In the genomic region with DNA sequence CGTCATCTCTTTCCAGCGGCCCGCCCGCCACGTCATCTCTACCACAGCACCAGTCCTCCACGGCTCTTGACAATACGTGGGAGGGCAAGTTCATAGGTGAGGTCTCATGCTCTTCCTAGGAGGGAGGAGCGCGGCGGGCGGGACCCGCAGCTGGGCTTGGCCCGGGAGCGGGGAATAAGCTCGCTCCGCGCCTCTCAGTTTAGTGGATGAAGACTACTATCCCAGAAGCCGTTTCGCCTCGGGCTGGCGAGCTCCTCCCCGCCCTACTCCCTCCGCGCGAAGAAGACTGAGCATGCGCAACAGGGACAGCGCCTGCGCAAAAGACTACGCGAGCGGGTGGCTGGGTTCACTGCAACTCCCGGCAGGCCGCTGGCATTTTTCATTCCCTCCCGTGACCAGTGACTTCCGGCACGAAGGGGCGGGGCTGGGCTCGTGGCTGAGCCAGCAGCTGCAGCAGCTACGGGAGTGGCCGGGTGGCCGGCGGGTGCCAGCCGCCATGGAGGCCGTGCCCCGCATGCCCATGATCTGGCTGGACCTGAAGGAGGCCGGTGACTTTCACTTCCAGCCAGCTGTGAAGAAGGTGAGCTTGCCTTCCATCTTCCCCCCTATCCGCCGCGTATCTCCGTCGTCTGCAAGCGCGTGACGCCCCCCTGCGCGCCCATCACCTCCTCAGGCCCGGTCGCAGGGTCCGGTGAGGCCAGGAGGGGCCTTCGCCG, we compare ENCODE assay signal across 8 cellular contexts. TPM values are rescaled to one million over a fixed set of nuclear protein-coding genes. Genes with fewer than 3 reads are reported as not detected.
DNase-seq lines count a peak whose midpoint lies in the region; ATAC-seq and TF ChIP-seq lines count a peak whose summit lies in the region.

A gene with protein sequence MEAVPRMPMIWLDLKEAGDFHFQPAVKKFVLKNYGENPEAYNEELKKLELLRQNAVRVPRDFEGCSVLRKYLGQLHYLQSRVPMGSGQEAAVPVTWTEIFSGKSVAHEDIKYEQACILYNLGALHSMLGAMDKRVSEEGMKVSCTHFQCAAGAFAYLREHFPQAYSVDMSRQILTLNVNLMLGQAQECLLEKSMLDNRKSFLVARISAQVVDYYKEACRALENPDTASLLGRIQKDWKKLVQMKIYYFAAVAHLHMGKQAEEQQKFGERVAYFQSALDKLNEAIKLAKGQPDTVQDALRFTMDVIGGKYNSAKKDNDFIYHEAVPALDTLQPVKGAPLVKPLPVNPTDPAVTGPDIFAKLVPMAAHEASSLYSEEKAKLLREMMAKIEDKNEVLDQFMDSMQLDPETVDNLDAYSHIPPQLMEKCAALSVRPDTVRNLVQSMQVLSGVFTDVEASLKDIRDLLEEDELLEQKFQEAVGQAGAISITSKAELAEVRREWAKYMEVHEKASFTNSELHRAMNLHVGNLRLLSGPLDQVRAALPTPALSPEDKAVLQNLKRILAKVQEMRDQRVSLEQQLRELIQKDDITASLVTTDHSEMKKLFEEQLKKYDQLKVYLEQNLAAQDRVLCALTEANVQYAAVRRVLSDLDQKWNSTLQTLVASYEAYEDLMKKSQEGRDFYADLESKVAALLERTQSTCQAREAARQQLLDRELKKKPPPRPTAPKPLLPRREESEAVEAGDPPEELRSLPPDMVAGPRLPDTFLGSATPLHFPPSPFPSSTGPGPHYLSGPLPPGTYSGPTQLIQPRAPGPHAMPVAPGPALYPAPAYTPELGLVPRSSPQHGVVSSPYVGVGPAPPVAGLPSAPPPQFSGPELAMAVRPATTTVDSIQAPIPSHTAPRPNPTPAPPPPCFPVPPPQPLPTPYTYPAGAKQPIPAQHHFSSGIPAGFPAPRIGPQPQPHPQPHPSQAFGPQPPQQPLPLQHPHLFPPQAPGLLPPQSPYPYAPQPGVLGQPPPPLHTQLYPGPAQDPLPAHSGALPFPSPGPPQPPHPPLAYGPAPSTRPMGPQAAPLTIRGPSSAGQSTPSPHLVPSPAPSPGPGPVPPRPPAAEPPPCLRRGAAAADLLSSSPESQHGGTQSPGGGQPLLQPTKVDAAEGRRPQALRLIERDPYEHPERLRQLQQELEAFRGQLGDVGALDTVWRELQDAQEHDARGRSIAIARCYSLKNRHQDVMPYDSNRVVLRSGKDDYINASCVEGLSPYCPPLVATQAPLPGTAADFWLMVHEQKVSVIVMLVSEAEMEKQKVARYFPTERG (N-terminal part only) (plus strand): TSS at position 421 of the 716 bp plus-strand sequence. CDS start 76 bp downstream, at position 497.

- peak within 1 kb of the TSS; percentile 73 for H2AFZ ChIP-seq in KMS-11 (ENCODE audit: low read depth)

- ATAC-seq in GM21737 (IDR thresholded peaks at IDR 0.05; ENCODE audit: unreplicated experiment), result peak; percentile 70

- H3K79me2 ChIP-seq in KMS-11 (ENCODE audit: insufficient read depth, low read depth), result peaks cover 21% of the 10 kb centered on the region; the same call in 1 of the 2 replicates

- H3K27me3 ChIP-seq in KMS-11 (ENCODE audit: insufficient read depth, low read depth) (no peaks in the 10 kb centered on the region), Peyer's patch (no peaks in the 10 kb centered on the region), esophagus (ENCODE audit: control insufficient read depth in 1 of 2, insufficient read depth in 2 of 2, low read length in 2 of 2) (no peaks in the 10 kb centered on the region), muscle layer of colon (ENCODE audit: control insufficient read depth in 1 of 2, insufficient read depth in 2 of 2, low read length in 2 of 2) (no peaks in the 10 kb centered on the region)

- H3K4me3 ChIP-seq in KMS-11 (IDR thresholded peaks at IDR 0.05; ENCODE audit: insufficient read depth, low read depth, low read length), result peak within 1 kb of the TSS; percentile 65
- H3K4me3 ChIP-seq in Peyer's patch, result peak within 1 kb of the TSS; percentile 74 to 89 (median 88)
- peak within 1 kb of the TSS; percentile 76 to 82 for H3K4me3 ChIP-seq in esophagus (ENCODE audit: low read depth in 1 of 2, low read length in 2 of 2)
- peak within 1 kb of the TSS; percentile 66 to 92 for H3K4me3 ChIP-seq in muscle layer of colon (ENCODE audit: low read depth in 1 of 2, low read length in 2 of 2)

- peak; percentile 75 to 87 for TF ChIP-seq POLR2A in Peyer's patch (IDR thresholded peaks at IDR 0.05)

- no peaks in the 10 kb centered on the region for H3K9me3 ChIP-seq in Peyer's patch
- no peaks in the 10 kb centered on the region for H3K9me3 ChIP-seq in esophagus (ENCODE audit: control insufficient read depth in 2 of 2, insufficient read depth in 1 of 2, low read depth in 1 of 2, low read length in 1 of 2)
- no peaks in the 10 kb centered on the region for H3K9me3 ChIP-seq in muscle layer of colon (ENCODE audit: low read length)

- no peaks in the 10 kb centered on the region for H3K36me3 ChIP-seq in KMS-11 (ENCODE audit: insufficient read depth)
- H3K36me3 ChIP-seq in Peyer's patch, result no peaks in the 10 kb centered on the region
- no peaks in the 10 kb centered on the region for H3K36me3 ChIP-seq in esophagus (ENCODE audit: control insufficient read depth in 2 of 2, insufficient read depth in 2 of 2, low read length in 1 of 2)
- peaks cover 9% of the 10 kb centered on the region for H3K36me3 ChIP-seq in muscle layer of colon (ENCODE audit: insufficient read depth, low read length)

- peak within 1 kb of the TSS; percentile 86 for H3K27ac ChIP-seq in KMS-11
- peak within 1 kb of the TSS; percentile 87 to 99 (median 92) for H3K27ac ChIP-seq in Peyer's patch
- H3K27ac ChIP-seq in esophagus (ENCODE audit: low read depth in 2 of 2, low read length in 1 of 2), result peak within 1 kb of the TSS; percentile 94 to 100
- peak within 1 kb of the TSS; percentile 78 for H3K27ac ChIP-seq in muscle layer of colon (ENCODE audit: low read depth, low read length)

- no peaks in the 10 kb centered on the region for H4K20me1 ChIP-seq in KMS-11 (ENCODE audit: insufficient read depth)

- TF ChIP-seq CTCF in KMS-11 (conservative IDR thresholded peaks at IDR 0.05; ENCODE audit: low read depth, low read length) (no peak), Peyer's patch (IDR thresholded peaks at IDR 0.05) (peak in 1 of 6 experiments; percentile 1)

- 0% methylated on average over 61 of the region's 61 CpGs for WGBS in esophagus, 2 donors

- DNase-seq in DMS53 treated with DMSO at 0.1 percent for 48 hours (lab: John Stamatoyannopoulos, UW; ENCODE audit: unreplicated experiment) (peak; percentile 66), Peyer's patch (peak; percentile 98 to 99 (median 99))
- peak; percentile 99 for DNase-seq in activated T-cell treated with anti-CD3 and anti-CD28 coated beads, Interleukin-2, amount 50 U/mL, for 48 hours
- peak; percentile 99 for DNase-seq in stimulated activated CD8-positive, alpha-beta memory T cell treated with anti-CD3 and anti-CD28 coated beads, Interleukin-7, amount 100 ng/mL, for 24 hours (ENCODE audit: low read depth)

- H3K9ac ChIP-seq in KMS-11 (peak within 1 kb of the TSS; percentile 91), muscle layer of colon (ENCODE audit: low read length) (peak within 1 kb of the TSS; percentile 94)

- H3K4me2 ChIP-seq in KMS-11, result peak within 1 kb of the TSS; percentile 77

- H3K4me1 ChIP-seq in KMS-11 (ENCODE audit: low read depth, poor library complexity, severe bottlenecking) (peaks cover 6% of the 10 kb centered on the region), Peyer's patch (peaks cover 0 to 21% (median 5%) of the 10 kb centered on the region in 4 donors), esophagus (ENCODE audit: control insufficient read depth in 2 of 2, insufficient read depth in 2 of 2, low read length in 1 of 2) (no peaks in the 10 kb centered on the region), muscle layer of colon (ENCODE audit: insufficient read depth, low read length) (peaks cover 33% of the 10 kb centered on the region)

RNA-seq across cellular contexts. Expression of the gene that starts here (rescaled TPM):
- total RNA-seq in Peyer's patch, result 100 to 1,000 TPM in 1 of 4 donors, 10 to 100 TPM in 3; 52.4 to 284 (median 80.8) TPM
- polyA plus RNA-seq in esophagus, result 10 to 100 TPM; 12.2 to 26.7 TPM

Comparison
In these comparisons a context has a peak if more than half of its experiments do, and no peak if none do; other contexts are left out.
1. Peak in every context shown above with its lines: DNase-seq, ATAC-seq, H3K4me3 ChIP-seq and H3K27ac ChIP-seq.